8 cellular contexts compared by ENCODE assay signal in the genomic region with DNA sequence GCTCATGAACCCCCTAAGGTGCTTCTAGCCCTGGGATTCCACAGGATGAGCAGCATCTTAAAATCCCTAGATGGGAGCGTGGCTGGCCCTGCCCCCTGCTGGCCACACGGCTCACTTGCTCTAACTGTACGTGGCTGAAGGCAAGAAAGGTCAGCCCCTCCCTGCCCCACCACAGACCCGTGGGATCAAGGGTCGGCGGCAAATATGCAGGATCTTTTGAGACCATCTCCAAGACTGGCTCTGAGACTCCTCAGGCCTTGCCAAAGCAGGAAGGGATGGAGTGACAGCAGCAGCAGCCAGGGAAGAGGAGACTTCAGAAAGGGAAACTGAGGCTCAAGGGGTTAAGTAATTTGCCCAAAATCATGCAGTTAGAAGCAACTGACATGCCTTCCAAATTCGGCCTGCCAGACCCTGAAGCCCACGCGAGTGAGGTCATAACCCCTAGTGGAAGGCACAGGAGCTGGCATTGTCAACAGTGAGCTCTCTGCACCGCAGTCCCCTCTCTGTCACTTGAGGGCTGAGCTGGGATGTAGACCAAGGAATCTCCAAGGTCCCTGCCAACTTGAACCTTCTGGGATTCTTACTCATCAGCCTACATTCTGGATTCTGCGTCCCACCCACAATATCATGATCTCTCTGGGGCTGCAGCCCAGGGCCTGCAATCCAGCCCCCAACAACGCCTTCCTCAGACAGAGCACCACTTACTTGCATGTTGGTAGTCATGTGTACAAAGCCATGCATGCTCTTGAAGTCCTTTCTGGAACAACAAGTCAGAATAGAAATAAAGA. TPM values are rescaled to one million over a fixed set of nuclear protein-coding genes. Genes with fewer than 3 reads are reported as not detected.
DNase-seq lines count a peak whose midpoint lies in the region; FAIRE-seq and TF ChIP-seq lines count a peak whose summit lies in the region.

No MANE protein-coding gene starts in this region.

- no peaks in the 10 kb centered on the region for H3K27me3 Mint-ChIP-seq in osteocyte (ENCODE audit: unreplicated experiment)

- H3K36me3 Mint-ChIP-seq in osteocyte (ENCODE audit: unreplicated experiment): peaks cover 24% of the 10 kb centered on the region

- no peaks in the 10 kb centered on the region for H3K9me3 Mint-ChIP-seq in osteocyte (ENCODE audit: unreplicated experiment)

- H3K27ac ChIP-seq in RWPE1: no peak overlapping the region

- FAIRE-seq in frontal cortex (lab: Jason Lieb, UNC) (no peak), urothelium cell line (lab: Jason Lieb, UNC) (peak; percentile 73)

- H3K4me3 Mint-ChIP-seq in osteocyte (ENCODE audit: unreplicated experiment): no peak overlapping the region

- CTCF ChIA-PET in RWPE1 (lab: Yijun Ruan, JAX): interaction anchor here (0.6 to 3.4 kb wide), 15 partner anchors 10 to 344 kb away, joined by 3 to 35 read pairs (median 4); a partner anchor contains a TSS

- H3K4me1 Mint-ChIP-seq in osteocyte (ENCODE audit: unreplicated experiment): peaks cover 10% of the 10 kb centered on the region

- POLR2A ChIA-PET in RWPE1 (lab: Yijun Ruan, JAX; ENCODE audit: low non-redundant PET): interaction anchor here (0.7 to 1.7 kb wide), 2 partner anchors 66 to 69 kb away, joined by 4 read pairs; no protein-coding TSS in a partner anchor

- DNase-seq in NCI-H524 (lab: John Stamatoyannopoulos, UW): peak; percentile 13 to 56
- no peak for DNase-seq in NCI-H524 treated with DMSO at 0.1 percent for 48 hours (lab: John Stamatoyannopoulos, UW)
- DNase-seq in HuH-7 (ENCODE audit: low spot score): peak; percentile 94
- DNase-seq in RWPE1 (ENCODE audit: low spot score): peak; percentile 74
- DNase-seq in activated effector memory CD4-positive, alpha-beta T cell treated with Interleukin-2 at 50 U/mL for 16 hours: peak; percentile 48
- peak; percentile 78 to 85 for DNase-seq in frontal cortex (ENCODE audit: low spot score in 2 of 2)
- no peak for DNase-seq in osteocyte (ENCODE audit: extremely low spot score, unreplicated experiment)
- DNase-seq in urothelium cell line (ENCODE audit: low spot score): peak; percentile 80

- peak overlapping the region; percentile 44 for H3K27ac Mint-ChIP-seq in osteocyte (ENCODE audit: unreplicated experiment)

- TF ChIP-seq CTCF in RWPE1 (conservative IDR thresholded peaks at IDR 0.05; ENCODE audit: low read depth) (peak; percentile 89), osteocyte (IDR thresholded peaks at IDR 0.05) (peak; percentile 88)

RNA-seq across cellular contexts. Expression of a gene that starts 31.4 kb away (rescaled TPM):
- 0.41 TPM for total RNA-seq in frontal cortex
- 77.0 and 78.6 TPM in 2 replicates for total RNA-seq in osteocyte

RNA-seq across cellular contexts. Expression of a gene that starts 38.4 kb away (rescaled TPM):
- 43.2 TPM for total RNA-seq in frontal cortex
- total RNA-seq in osteocyte: 48.6 and 49.9 TPM in 2 replicates

Comparison
In these comparisons a context has a peak if more than half of its experiments do, and no peak if none do; other contexts are left out.
1. DNase-seq: peak in NCI-H524 (2 of 2), HuH-7 (single experiment), RWPE1 (single experiment), activated effector memory CD4-positive, alpha-beta T cell treated with Interleukin-2 at 50 U/mL for 16 hours (single experiment), frontal cortex (2 of 2) and urothelium cell line (single experiment); none in NCI-H524 treated with DMSO at 0.1 percent for 48 hours (single experiment) and osteocyte (single experiment).
2. RNA of a gene that starts 31.4 kb away (total RNA-seq): 77.0 to 78.6 TPM in osteocyte; 0.41 TPM in frontal cortex (single experiment); every median in the first group is over 10 times any median in the second.